ENCODE assay signal across 1 cellular context in the genomic region with DNA sequence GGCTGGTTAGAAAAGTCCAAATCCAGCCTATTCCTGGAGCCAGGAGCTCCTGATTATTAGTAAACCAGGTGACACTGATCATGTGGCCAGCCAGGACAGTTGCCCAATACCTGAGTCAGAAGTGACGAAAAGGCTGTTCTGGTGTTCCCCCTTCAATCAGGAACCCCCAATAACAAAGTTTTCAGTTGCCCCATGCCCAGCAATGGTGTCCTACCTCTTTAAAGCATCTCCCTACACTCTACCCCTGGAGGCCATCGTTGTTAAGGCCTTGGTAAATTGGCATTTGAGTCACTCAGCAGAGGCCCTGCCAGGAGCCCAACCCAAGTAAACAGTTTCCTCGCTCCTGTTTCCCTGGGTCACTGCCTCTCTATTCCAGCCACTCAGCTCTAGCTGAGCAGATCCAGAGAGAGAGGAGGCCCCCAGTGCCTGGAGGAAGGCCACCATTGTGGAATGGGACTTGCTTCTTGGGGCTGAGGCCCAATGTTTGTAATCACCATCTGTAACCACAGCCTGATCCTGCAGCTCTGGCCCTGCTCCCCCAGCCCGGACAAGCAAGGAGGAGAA.
TF ChIP-seq lines count a peak whose summit lies in the region.

No MANE protein-coding gene starts in this region.

TF ChIP-seq in SK-N-SH, 30 proteins besides CTCF, POLR2A, EP300 and RAD21 (continued from another document):
- TF ChIP-seq FOXM1 (IDR thresholded peaks at IDR 0.05; ENCODE audit: low read depth) (no peak), TEAD4 (IDR thresholded peaks at IDR 0.05; ENCODE audit: borderline replicate concordance, insufficient read depth) (no peak)
TF ChIP-seq in SK-N-SH: peak in this region for 0.
